ENCODE assay signal across 1 cellular context in genomic region chr13:51249767-51250741, GRCh38.
TF ChIP-seq lines count a peak whose summit lies in the region.

No MANE protein-coding gene starts in this region.

TF ChIP-seq in IMR-90, 13 proteins besides CTCF, POLR2A, EP300 and RAD21 (continued from another document):
- TF ChIP-seq MAFK (IDR thresholded peaks at IDR 0.05; ENCODE audit: low read depth, low read length), result no peak
- TF ChIP-seq CHD1 (IDR thresholded peaks at IDR 0.05; ENCODE audit: low read depth, low read length), result no peak
- no peak; the same call in 1 of the 2 replicates for TF ChIP-seq USF2 (IDR thresholded peaks at IDR 0.05; ENCODE audit: low read depth, low read length)
- TF ChIP-seq SMC3 (IDR thresholded peaks at IDR 0.05; ENCODE audit: low read depth, low read length), result no peak
- no peak for TF ChIP-seq MXI1 (IDR thresholded peaks at IDR 0.05; ENCODE audit: borderline replicate concordance, low read depth, low read length)
- TF ChIP-seq NFE2L2 (IDR thresholded peaks at IDR 0.05; ENCODE audit: low read depth, low read length), result no peak
- TF ChIP-seq MAZ (IDR thresholded peaks at IDR 0.05; ENCODE audit: borderline replicate concordance, low read depth, low read length), result no peak
